ENCODE assay signal across 14 cellular contexts in the genomic region with DNA sequence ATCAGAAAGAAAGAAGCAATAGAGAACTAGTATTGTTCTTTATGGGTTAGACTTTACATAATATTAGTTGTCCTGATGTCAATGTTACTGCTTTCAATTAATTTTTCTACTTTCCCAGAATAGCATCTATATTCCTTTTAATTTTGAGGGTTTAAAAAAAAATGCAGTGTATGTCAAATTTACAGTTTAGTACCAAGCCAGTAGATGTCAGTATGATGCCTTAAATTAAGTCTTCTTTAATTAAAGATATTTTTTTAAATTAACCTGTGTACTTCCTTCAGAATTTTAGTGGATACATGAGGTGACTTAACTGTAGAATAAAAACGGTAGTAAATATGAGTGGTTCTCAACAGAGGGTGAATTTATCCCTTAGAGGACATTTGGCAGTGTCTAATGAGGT. TPM values are rescaled to one million over a fixed set of nuclear protein-coding genes. Genes with fewer than 3 reads are reported as not detected.
DNase-seq lines count a peak whose midpoint lies in the region; ATAC-seq and TF ChIP-seq lines count a peak whose summit lies in the region.
"Had no signal": no experiment of that assay in that cellular context is flagged by ENCODE, and none has a peak within 500 bp of the region (broad histone marks: within the 10 kb centered on the region; RNA-seq: fewer than 3 reads in every experiment).

No MANE protein-coding gene starts in this region.

- ATAC-seq in CD4-positive, alpha-beta T cell (ENCODE audit: poor library complexity), result no peak
- ATAC-seq: gastrocnemius medialis had no signal

- intact Hi-C loops in CD4-positive, alpha-beta T cell (cut with DNase I, micrococcal nuclease), result loop anchor here in 1 of 2 experiments (1.0 kb wide), 1 partner anchor 105 kb away; no protein-coding TSS in a partner anchor

- H3K9me3 Mint-ChIP-seq in progenitor cell of endocrine pancreas (ENCODE audit: low read depth), result no peaks in the 10 kb centered on the region
- no peaks in the 10 kb centered on the region for H3K9me3 Mint-ChIP-seq in CD4-positive, alpha-beta T cell
- H3K9me3 Mint-ChIP-seq: activated T-helper 1 cell treated with anti-CD3 and anti-CD28 coated beads, Interleukin-12 subunit alpha, Interleukin-12 subunit beta, Interleukin-2, Interleukin-4 antibody, amounts not matched to agents 30 ng/mL and 10 ng/mL and 1 ng/mL, durations not matched to agents 14 hours and 24 hours and 36 hours; central memory CD8-positive, alpha-beta T cell had no signal

- no peak overlapping the region for H3K27ac Mint-ChIP-seq in progenitor cell of endocrine pancreas
- H3K27ac Mint-ChIP-seq in CD4-positive, alpha-beta T cell, result no peak overlapping the region
- H3K27ac Mint-ChIP-seq: activated T-helper 1 cell treated with anti-CD3 and anti-CD28 coated beads, Interleukin-12 subunit alpha, Interleukin-12 subunit beta, Interleukin-2, Interleukin-4 antibody, amounts not matched to agents 30 ng/mL and 10 ng/mL and 1 ng/mL, durations not matched to agents 14 hours and 24 hours and 36 hours had no signal

- POLR2A ChIA-PET in CD4-positive, alpha-beta T cell (lab: Charles Lee), result no interaction called here

- H3K4me1 Mint-ChIP-seq in progenitor cell of endocrine pancreas (ENCODE audit: low read depth), result no peaks in the 10 kb centered on the region
- H3K4me1 Mint-ChIP-seq in CD4-positive, alpha-beta T cell (ENCODE audit: low read depth), result no peaks in the 10 kb centered on the region
- H3K4me1 Mint-ChIP-seq: central memory CD8-positive, alpha-beta T cell had no signal

- DNase-seq in NCI-H1694 treated with DMSO at 0.1 percent for 48 hours (lab: John Stamatoyannopoulos, UW) (peak; percentile 7), NCI-H1694 (lab: John Stamatoyannopoulos, UW) (no peak), NB4 (ENCODE audit: low read depth) (peak; percentile 12), choroid plexus epithelial cell (ENCODE audit: low read depth) (peak; percentile 56), progenitor cell of endocrine pancreas (ENCODE audit: low spot score, unreplicated experiment) (no peak), DMS153 treated with DMSO at 0.1 percent for 48 hours (lab: John Stamatoyannopoulos, UW; ENCODE audit: unreplicated experiment) (no peak), HK-2 (ENCODE audit: unreplicated experiment) (no peak)
- DNase-seq in CD4-positive, alpha-beta T cell, result no peak
- DNase-seq: activated CD4-positive, CD25-positive, alpha-beta regulatory T cell treated with anti-CD3 and anti-CD28 coated beads, Interleukin-2, amount 50 U/mL, for 72 hours; gastrocnemius medialis; KBM-7; stimulated activated CD4-positive, alpha-beta T cell treated with anti-CD3 and anti-CD28 coated beads, Interleukin-4, amount 100 ng/mL, for 4 hours had no signal

- H3K36me3 Mint-ChIP-seq in progenitor cell of endocrine pancreas (ENCODE audit: insufficient read depth), result peaks cover 21% of the 10 kb centered on the region
- peaks cover 61% of the 10 kb centered on the region for H3K36me3 Mint-ChIP-seq in CD4-positive, alpha-beta T cell (ENCODE audit: low read depth)

- no peak overlapping the region for H3K4me3 Mint-ChIP-seq in progenitor cell of endocrine pancreas (ENCODE audit: low read depth)
- no peak overlapping the region for H3K4me3 Mint-ChIP-seq in CD4-positive, alpha-beta T cell
- H3K4me3 Mint-ChIP-seq: activated T-helper 1 cell treated with anti-CD3 and anti-CD28 coated beads, Interleukin-12 subunit alpha, Interleukin-12 subunit beta, Interleukin-2, Interleukin-4 antibody, amounts not matched to agents 30 ng/mL and 10 ng/mL and 1 ng/mL, durations not matched to agents 14 hours and 24 hours and 36 hours; central memory CD8-positive, alpha-beta T cell had no signal

- no peak overlapping the region for H3K27ac ChIP-seq in CD4-positive, alpha-beta T cell (ENCODE audit: low read depth, low read length)
- H3K27ac ChIP-seq: gastrocnemius medialis had no signal

- TF ChIP-seq POLR2A in NB4 (IDR thresholded peaks at IDR 0.05; ENCODE audit: extremely low read depth, insufficient read length), result no peak

- H3K4me3 ChIP-seq in NB4 (ENCODE audit: low read depth, low read length) (no peak overlapping the region), choroid plexus epithelial cell (ENCODE audit: low read depth, low read length) (no peak overlapping the region)
- H3K4me3 ChIP-seq: gastrocnemius medialis had no signal

- no peaks in the 10 kb centered on the region for H3K9me3 ChIP-seq in CD4-positive, alpha-beta T cell (ENCODE audit: control insufficient read depth, low read length)
- H3K9me3 ChIP-seq: gastrocnemius medialis had no signal

- H3K27me3 Mint-ChIP-seq in progenitor cell of endocrine pancreas, result no peaks in the 10 kb centered on the region
- no peaks in the 10 kb centered on the region for H3K27me3 Mint-ChIP-seq in CD4-positive, alpha-beta T cell
- H3K27me3 Mint-ChIP-seq: central memory CD8-positive, alpha-beta T cell had no signal

- H3K27me3 ChIP-seq in CD4-positive, alpha-beta T cell (ENCODE audit: control insufficient read depth, insufficient read depth, low read length), result no peaks in the 10 kb centered on the region
- H3K27me3 ChIP-seq: gastrocnemius medialis had no signal

- CTCF ChIA-PET in CD4-positive, alpha-beta T cell (lab: Charles Lee), result no interaction called here

- TF ChIP-seq CTCF in NB4 (IDR thresholded peaks at IDR 0.05; ENCODE audit: low read depth, low read length) (no peak), choroid plexus epithelial cell (conservative IDR thresholded peaks at IDR 0.05; ENCODE audit: low read depth, low read length) (peak; percentile 40), progenitor cell of endocrine pancreas (IDR thresholded peaks at IDR 0.05; ENCODE audit: unreplicated experiment) (peak; percentile 23)
- TF ChIP-seq CTCF in CD4-positive, alpha-beta T cell (IDR thresholded peaks at IDR 0.05), result no peak

RNA-seq across cellular contexts. Expression of a gene that starts 35.2 kb away (rescaled TPM):
- 7.8 and 8.0 TPM in 2 replicates for total RNA-seq in progenitor cell of endocrine pancreas
- under 1 TPM; 0.25 to 0.41 TPM for total RNA-seq in CD4-positive, alpha-beta T cell

Comparison
In these comparisons a context has a peak if more than half of its experiments do, and no peak if none do; other contexts are left out.
1. DNase-seq: peak in NCI-H1694 treated with DMSO at 0.1 percent for 48 hours (single experiment), NB4 (single experiment) and choroid plexus epithelial cell (single experiment); none in NCI-H1694 (single experiment), progenitor cell of endocrine pancreas (single experiment), CD4-positive, alpha-beta T cell (0 of 10), DMS153 treated with DMSO at 0.1 percent for 48 hours (single experiment) and HK-2 (single experiment).
2. CTCF ChIP-seq: peak in choroid plexus epithelial cell (single experiment) and progenitor cell of endocrine pancreas (single experiment); none in NB4 (single experiment) and CD4-positive, alpha-beta T cell (single experiment).